ENCODE assay signal across 8 cellular contexts in genomic region chr4:87422104-87423052, GRCh38. TPM values are rescaled to one million over a fixed set of nuclear protein-coding genes. Genes with fewer than 3 reads are reported as not detected.
DNase-seq lines count a peak whose midpoint lies in the region; FAIRE-seq and TF ChIP-seq lines count a peak whose summit lies in the region.

Gene NUDT9, plus strand, starts transcription at chr4:87422573. Its CDS starts 333 bp downstream, at chr4:87422906.

- H3K9me3 ChIP-seq in HAP-1 (0 out of 2 replicates have a peak, but pooled peaks cover 2% of the 10 kb centered on the region), MM.1S (replicated peaks; ENCODE audit: insufficient read depth, low read length) (no peaks in the 10 kb centered on the region), neural cell (ENCODE audit: low read length) (no peaks in the 10 kb centered on the region), stomach (no peaks in the 10 kb centered on the region)

- H4K20me1 ChIP-seq in MM.1S (ENCODE audit: insufficient read depth, low read length): no peaks in the 10 kb centered on the region
- no peaks in the 10 kb centered on the region for H4K20me1 ChIP-seq in neural cell (ENCODE audit: insufficient read depth)

- H3F3A ChIP-seq in MM.1S (ENCODE audit: insufficient read depth, low read length) (peaks cover 8% of the 10 kb centered on the region; the same call in 1 of the 2 replicates), neural cell (ENCODE audit: insufficient read depth, low read length, poor library complexity, severe bottlenecking) (no peaks in the 10 kb centered on the region)

- no peaks in the 10 kb centered on the region for H3K9me2 ChIP-seq in MM.1S (replicated peaks; ENCODE audit: insufficient read depth, low read length)
- H3K9me2 ChIP-seq in neural cell (ENCODE audit: insufficient read depth, low read length): no peaks in the 10 kb centered on the region

- H3K9ac ChIP-seq in MM.1S (ENCODE audit: low read length) (peak within 1 kb of the TSS; percentile 69), neural cell (ENCODE audit: low read length) (peak within 1 kb of the TSS; percentile 77)

- H3K4me3 ChIP-seq in HAP-1: peak within 1 kb of the TSS; percentile 58
- peak within 1 kb of the TSS; percentile 69 for H3K4me3 ChIP-seq in MM.1S (ENCODE audit: low read length)
- H3K4me3 ChIP-seq in neural cell (ENCODE audit: low read length): peak within 1 kb of the TSS; percentile 81
- H3K4me3 ChIP-seq in stomach: peak within 1 kb of the TSS; percentile 75 to 84 (median 79)

- H3K79me2 ChIP-seq in MM.1S (ENCODE audit: low read length): peaks cover 26% of the 10 kb centered on the region
- H3K79me2 ChIP-seq in neural cell (replicated peaks; ENCODE audit: insufficient read depth, low read length): peaks cover 31% of the 10 kb centered on the region

- WGBS in stomach, 5 donors: 0 to 2% (median 1%) methylated on average over 31 to 58 of the region's 58 CpGs

- peak; percentile 44 for TF ChIP-seq EP300 in neural cell (conservative IDR thresholded peaks at IDR 0.05; ENCODE audit: poor library complexity, severe bottlenecking)
- no peak for TF ChIP-seq EP300 in stomach (IDR thresholded peaks at IDR 0.05)

- TF ChIP-seq CTCF in MM.1S (IDR thresholded peaks at IDR 0.05; ENCODE audit: low read length) (0 out of 2 replicates have a peak, but pooled peaks have one; percentile 4), neural cell (IDR thresholded peaks at IDR 0.05; ENCODE audit: poor library complexity, severe bottlenecking) (no peak), stomach (IDR thresholded peaks at IDR 0.05) (no peak)

- H3K27me3 ChIP-seq in HAP-1 (ENCODE audit: low read depth) (no peaks in the 10 kb centered on the region), MM.1S (replicated peaks; ENCODE audit: insufficient read depth, low read length) (no peaks in the 10 kb centered on the region), neural cell (ENCODE audit: insufficient read depth, low read depth, low read length) (no peaks in the 10 kb centered on the region), stomach (no peaks in the 10 kb centered on the region)

- H3K4me1 ChIP-seq in HAP-1 (peaks cover 30% of the 10 kb centered on the region), MM.1S (ENCODE audit: low read length) (0 out of 2 replicates have a peak, but pooled peaks cover 7% of the 10 kb centered on the region), stomach (peaks cover 24 to 68% (median 51%) of the 10 kb centered on the region in 4 donors)

- DNase-seq in HAP-1 (ENCODE audit: low spot score in 2 of 2) (peak; percentile 94 to 95), MM.1S (peak; percentile 89), SIG-M5 (lab: John Stamatoyannopoulos, UW) (peak; percentile 6), activated gamma-delta T cell (lab: John Stamatoyannopoulos, UW) (peak; percentile 78), fibroblast of the conjunctiva (ENCODE audit: low read depth) (peak; percentile 86), stomach (peak; percentile 95)

- intact Hi-C loops in stomach (cut with DNase I; ENCODE audit: low total_unique reads): no loop called here

- TF ChIP-seq RAD21 in neural cell (conservative IDR thresholded peaks at IDR 0.05): peak; percentile 24

- H3K27ac ChIP-seq in MM.1S (ENCODE audit: low read length) (peak within 1 kb of the TSS; percentile 86), neural cell (ENCODE audit: low read length) (peak within 1 kb of the TSS; percentile 76), stomach (peak within 1 kb of the TSS; percentile 87 to 95 (median 93))

- H3K4me2 ChIP-seq in MM.1S (ENCODE audit: low read depth, low read length) (peak within 1 kb of the TSS; percentile 89), neural cell (ENCODE audit: low read length) (peak within 1 kb of the TSS; percentile 72)

- H2AFZ ChIP-seq in MM.1S (ENCODE audit: low read length) (peak within 1 kb of the TSS; percentile 68), neural cell (ENCODE audit: low read depth, low read length) (peak within 1 kb of the TSS; percentile 91)

- in situ Hi-C loops in HAP-1 (cut with MboI; ENCODE audit: low sequenced_read_pairs): no loop called here

- peak in 1 of 4 donors; percentile 59 for TF ChIP-seq POLR2A in stomach (IDR thresholded peaks at IDR 0.05)

- FAIRE-seq in G401.6 (lab: Jason Lieb, UNC): peak; percentile 93

- H3K36me3 ChIP-seq in HAP-1 (replicated peaks): no peaks in the 10 kb centered on the region
- no peaks in the 10 kb centered on the region for H3K36me3 ChIP-seq in MM.1S (replicated peaks; ENCODE audit: insufficient read depth, low read length)
- H3K36me3 ChIP-seq in neural cell (ENCODE audit: insufficient read depth, low read length): no peaks in the 10 kb centered on the region
- H3K36me3 ChIP-seq in stomach: no peaks in the 10 kb centered on the region

TF ChIP-seq in neural cell, 6 proteins besides CTCF, POLR2A, EP300 and RAD21:
- TF ChIP-seq, protein P1, sequence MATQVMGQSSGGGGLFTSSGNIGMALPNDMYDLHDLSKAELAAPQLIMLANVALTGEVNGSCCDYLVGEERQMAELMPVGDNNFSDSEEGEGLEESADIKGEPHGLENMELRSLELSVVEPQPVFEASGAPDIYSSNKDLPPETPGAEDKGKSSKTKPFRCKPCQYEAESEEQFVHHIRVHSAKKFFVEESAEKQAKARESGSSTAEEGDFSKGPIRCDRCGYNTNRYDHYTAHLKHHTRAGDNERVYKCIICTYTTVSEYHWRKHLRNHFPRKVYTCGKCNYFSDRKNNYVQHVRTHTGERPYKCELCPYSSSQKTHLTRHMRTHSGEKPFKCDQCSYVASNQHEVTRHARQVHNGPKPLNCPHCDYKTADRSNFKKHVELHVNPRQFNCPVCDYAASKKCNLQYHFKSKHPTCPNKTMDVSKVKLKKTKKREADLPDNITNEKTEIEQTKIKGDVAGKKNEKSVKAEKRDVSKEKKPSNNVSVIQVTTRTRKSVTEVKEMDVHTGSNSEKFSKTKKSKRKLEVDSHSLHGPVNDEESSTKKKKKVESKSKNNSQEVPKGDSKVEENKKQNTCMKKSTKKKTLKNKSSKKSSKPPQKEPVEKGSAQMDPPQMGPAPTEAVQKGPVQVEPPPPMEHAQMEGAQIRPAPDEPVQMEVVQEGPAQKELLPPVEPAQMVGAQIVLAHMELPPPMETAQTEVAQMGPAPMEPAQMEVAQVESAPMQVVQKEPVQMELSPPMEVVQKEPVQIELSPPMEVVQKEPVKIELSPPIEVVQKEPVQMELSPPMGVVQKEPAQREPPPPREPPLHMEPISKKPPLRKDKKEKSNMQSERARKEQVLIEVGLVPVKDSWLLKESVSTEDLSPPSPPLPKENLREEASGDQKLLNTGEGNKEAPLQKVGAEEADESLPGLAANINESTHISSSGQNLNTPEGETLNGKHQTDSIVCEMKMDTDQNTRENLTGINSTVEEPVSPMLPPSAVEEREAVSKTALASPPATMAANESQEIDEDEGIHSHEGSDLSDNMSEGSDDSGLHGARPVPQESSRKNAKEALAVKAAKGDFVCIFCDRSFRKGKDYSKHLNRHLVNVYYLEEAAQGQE (IDR thresholded peaks at IDR 0.05; ENCODE audit: borderline replicate concordance): peak; percentile 89
- peak; percentile 24 for TF ChIP-seq SMC3 (conservative IDR thresholded peaks at IDR 0.05; ENCODE audit: poor library complexity)
- TF ChIP-seq TAF1 (IDR thresholded peaks at IDR 0.05; ENCODE audit: low read depth): peak; percentile 91
- TF ChIP-seq EZH2 (IDR thresholded peaks at IDR 0.05; ENCODE audit: borderline replicate concordance, insufficient read depth, low read length, poor library complexity, severe bottlenecking): no peak
- TF ChIP-seq MXI1 (conservative IDR thresholded peaks at IDR 0.05; ENCODE audit: poor library complexity, severe bottlenecking): peak; percentile 70
- peak; percentile 71 for TF ChIP-seq POLR2AphosphoS5 (IDR thresholded peaks at IDR 0.05)

RNA-seq across cellular contexts. Expression of gene NUDT9, which starts in this region (rescaled TPM):
- polyA plus RNA-seq in neural cell: 22.4 and 25.5 TPM in 2 replicates
- 18.1 and 20.0 TPM in 2 replicates for polyA minus RNA-seq in neural cell
- 10 to 100 TPM in 3 of 5 donors, 1 to 10 TPM in 2; 3.6 to 44.9 (median 13.9) TPM for total RNA-seq in stomach
- 10 to 100 TPM; 19.7 to 36.0 (median 20.6) TPM for polyA plus RNA-seq in stomach

Comparison
In these comparisons a context has a peak if more than half of its experiments do, and no peak if none do; other contexts are left out.
1. Peak in every context shown above with its lines: DNase-seq, H3K4me3 ChIP-seq and H3K27ac ChIP-seq.
2. DNase-seq: peak in every context shown above with its lines; median percentile 95 in stomach; 94 in HAP-1; 89 in MM.1S; 86 in fibroblast of the conjunctiva; 78 in activated gamma-delta T cell; 6 in SIG-M5.